In the genomic region with DNA sequence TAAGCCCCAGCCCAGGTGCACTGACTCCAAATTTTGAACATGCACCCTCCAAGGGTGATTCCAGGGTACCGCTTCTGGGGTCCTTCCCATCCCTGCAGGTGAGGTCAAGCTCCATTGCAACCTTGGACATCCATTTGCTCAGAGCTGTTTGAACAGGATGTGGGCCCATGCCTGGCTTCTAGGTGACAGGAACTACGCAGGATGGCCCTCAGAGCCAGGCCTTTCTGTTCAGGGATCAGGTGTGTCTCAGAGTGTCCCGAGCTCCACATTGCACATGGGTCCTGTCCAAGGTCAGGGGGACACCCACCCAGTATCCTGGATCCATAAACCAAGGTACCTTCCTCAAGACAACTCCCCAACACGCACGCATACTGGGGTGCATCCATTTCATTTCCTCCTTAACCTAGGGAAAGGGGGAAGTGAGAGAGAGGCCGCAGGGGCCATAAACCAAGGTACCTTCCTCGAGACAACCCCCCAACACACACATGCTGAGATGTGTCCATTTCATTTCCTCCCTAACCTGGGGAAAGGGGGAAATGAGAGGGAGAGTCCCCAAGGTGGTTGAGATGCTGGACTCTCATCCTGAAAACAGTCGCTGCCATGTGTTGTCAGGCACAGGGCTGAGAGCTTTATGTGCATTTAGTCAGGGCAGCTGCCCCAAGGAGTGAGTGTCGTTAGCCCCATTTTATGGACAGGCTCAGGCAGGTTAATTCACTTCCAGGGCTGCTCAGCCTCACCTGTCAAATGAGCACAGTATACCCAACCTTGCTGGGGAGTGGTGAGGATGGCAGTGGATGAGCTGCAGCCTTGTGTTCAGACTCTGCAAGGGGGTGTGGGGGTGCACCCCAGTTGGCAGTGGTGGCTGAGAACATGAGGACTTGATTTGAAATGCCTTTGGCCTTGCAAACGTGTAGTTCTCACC, we compare ENCODE assay signal across 2 cellular contexts.
TF ChIP-seq lines count a peak whose summit lies in the region.

No MANE protein-coding gene starts in this region.

TF ChIP-seq in A549, 52 proteins besides CTCF, POLR2A, EP300 and RAD21:
- TF ChIP-seq NR3C1 (IDR thresholded peaks at IDR 0.05) (no peak), FOXS1 (CRISPR knock-in tag; IDR thresholded peaks at IDR 0.05) (no peak), BHLHE40 (IDR thresholded peaks at IDR 0.05; ENCODE audit: low read depth, low read length) (no peak), MAFK (IDR thresholded peaks at IDR 0.05; ENCODE audit: partially characterized antibody) (no peak), NFE2L2 (conservative IDR thresholded peaks at IDR 0.05; ENCODE audit: low read length) (no peak), JUNB (IDR thresholded peaks at IDR 0.05) (no peak), RFX5 (IDR thresholded peaks at IDR 0.05) (no peak), PHF8 (IDR thresholded peaks at IDR 0.05; ENCODE audit: borderline replicate concordance, low read depth) (no peak), HEYL (CRISPR knock-in tag; IDR thresholded peaks at IDR 0.05) (no peak), HOXB5 (CRISPR knock-in tag; IDR thresholded peaks at IDR 0.05) (no peak), HDAC2 (IDR thresholded peaks at IDR 0.05) (no peak), TFCP2L1 (CRISPR knock-in tag; IDR thresholded peaks at IDR 0.05) (no peak), POLR2AphosphoS2 (conservative IDR thresholded peaks at IDR 0.05; ENCODE audit: low read length) (no peak)
- TF ChIP-seq, protein P1, sequence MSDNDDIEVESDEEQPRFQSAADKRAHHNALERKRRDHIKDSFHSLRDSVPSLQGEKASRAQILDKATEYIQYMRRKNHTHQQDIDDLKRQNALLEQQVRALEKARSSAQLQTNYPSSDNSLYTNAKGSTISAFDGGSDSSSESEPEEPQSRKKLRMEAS (IDR thresholded peaks at IDR 0.05): no peak
- TF ChIP-seq, protein P2, sequence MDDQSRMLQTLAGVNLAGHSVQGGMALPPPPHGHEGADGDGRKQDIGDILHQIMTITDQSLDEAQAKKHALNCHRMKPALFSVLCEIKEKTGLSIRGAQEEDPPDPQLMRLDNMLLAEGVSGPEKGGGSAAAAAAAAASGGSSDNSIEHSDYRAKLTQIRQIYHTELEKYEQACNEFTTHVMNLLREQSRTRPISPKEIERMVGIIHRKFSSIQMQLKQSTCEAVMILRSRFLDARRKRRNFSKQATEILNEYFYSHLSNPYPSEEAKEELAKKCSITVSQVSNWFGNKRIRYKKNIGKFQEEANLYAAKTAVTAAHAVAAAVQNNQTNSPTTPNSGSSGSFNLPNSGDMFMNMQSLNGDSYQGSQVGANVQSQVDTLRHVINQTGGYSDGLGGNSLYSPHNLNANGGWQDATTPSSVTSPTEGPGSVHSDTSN (IDR thresholded peaks at IDR 0.05): no peak
- TF ChIP-seq, protein P3, sequence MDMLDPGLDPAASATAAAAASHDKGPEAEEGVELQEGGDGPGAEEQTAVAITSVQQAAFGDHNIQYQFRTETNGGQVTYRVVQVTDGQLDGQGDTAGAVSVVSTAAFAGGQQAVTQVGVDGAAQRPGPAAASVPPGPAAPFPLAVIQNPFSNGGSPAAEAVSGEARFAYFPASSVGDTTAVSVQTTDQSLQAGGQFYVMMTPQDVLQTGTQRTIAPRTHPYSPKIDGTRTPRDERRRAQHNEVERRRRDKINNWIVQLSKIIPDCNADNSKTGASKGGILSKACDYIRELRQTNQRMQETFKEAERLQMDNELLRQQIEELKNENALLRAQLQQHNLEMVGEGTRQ (IDR thresholded peaks at IDR 0.05): no peak
- TF ChIP-seq, protein P4, sequence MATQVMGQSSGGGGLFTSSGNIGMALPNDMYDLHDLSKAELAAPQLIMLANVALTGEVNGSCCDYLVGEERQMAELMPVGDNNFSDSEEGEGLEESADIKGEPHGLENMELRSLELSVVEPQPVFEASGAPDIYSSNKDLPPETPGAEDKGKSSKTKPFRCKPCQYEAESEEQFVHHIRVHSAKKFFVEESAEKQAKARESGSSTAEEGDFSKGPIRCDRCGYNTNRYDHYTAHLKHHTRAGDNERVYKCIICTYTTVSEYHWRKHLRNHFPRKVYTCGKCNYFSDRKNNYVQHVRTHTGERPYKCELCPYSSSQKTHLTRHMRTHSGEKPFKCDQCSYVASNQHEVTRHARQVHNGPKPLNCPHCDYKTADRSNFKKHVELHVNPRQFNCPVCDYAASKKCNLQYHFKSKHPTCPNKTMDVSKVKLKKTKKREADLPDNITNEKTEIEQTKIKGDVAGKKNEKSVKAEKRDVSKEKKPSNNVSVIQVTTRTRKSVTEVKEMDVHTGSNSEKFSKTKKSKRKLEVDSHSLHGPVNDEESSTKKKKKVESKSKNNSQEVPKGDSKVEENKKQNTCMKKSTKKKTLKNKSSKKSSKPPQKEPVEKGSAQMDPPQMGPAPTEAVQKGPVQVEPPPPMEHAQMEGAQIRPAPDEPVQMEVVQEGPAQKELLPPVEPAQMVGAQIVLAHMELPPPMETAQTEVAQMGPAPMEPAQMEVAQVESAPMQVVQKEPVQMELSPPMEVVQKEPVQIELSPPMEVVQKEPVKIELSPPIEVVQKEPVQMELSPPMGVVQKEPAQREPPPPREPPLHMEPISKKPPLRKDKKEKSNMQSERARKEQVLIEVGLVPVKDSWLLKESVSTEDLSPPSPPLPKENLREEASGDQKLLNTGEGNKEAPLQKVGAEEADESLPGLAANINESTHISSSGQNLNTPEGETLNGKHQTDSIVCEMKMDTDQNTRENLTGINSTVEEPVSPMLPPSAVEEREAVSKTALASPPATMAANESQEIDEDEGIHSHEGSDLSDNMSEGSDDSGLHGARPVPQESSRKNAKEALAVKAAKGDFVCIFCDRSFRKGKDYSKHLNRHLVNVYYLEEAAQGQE (IDR thresholded peaks at IDR 0.05): no peak
- TF ChIP-seq, protein P5, sequence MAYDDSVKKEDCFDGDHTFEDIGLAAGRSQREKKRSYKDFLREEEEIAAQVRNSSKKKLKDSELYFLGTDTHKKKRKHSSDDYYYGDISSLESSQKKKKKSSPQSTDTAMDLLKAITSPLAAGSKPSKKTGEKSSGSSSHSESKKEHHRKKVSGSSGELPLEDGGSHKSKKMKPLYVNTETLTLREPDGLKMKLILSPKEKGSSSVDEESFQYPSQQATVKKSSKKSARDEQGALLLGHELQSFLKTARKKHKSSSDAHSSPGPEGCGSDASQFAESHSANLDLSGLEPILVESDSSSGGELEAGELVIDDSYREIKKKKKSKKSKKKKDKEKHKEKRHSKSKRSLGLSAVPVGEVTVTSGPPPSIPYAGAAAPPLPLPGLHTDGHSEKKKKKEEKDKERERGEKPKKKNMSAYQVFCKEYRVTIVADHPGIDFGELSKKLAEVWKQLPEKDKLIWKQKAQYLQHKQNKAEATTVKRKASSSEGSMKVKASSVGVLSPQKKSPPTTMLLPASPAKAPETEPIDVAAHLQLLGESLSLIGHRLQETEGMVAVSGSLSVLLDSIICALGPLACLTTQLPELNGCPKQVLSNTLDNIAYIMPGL (CRISPR knock-in tag; IDR thresholded peaks at IDR 0.05; ENCODE audit: borderline replicate concordance): no peak

TF ChIP-seq in HepG2, 621 proteins besides CTCF, POLR2A, EP300 and RAD21:
- TF ChIP-seq HNRNPK (IDR thresholded peaks at IDR 0.05; ENCODE audit: low read depth, low read length, poor library complexity, severe bottlenecking) (no peak), ADNP (CRISPR knock-in tag; IDR thresholded peaks at IDR 0.05) (no peak), FOXA1 (IDR thresholded peaks at IDR 0.05) (no peak), FOXA1 (CRISPR knock-in tag; IDR thresholded peaks at IDR 0.05) (no peak), ZEB1 (IDR thresholded peaks at IDR 0.05; ENCODE audit: insufficient replicate concordance, low read depth) (peak; percentile 17)
